ENCODE assay signal across 16 cellular contexts in genomic region chr17:47274319-47275069, GRCh38. TPM values are rescaled to one million over a fixed set of nuclear protein-coding genes. Genes with fewer than 3 reads are reported as not detected.
A peak's percentile ranks its signal among the peaks of the same experiment; 100 is the strongest.
DNase-seq lines count a peak whose midpoint lies in the region; ATAC-seq and TF ChIP-seq lines count a peak whose summit lies in the region.
"Had no signal": no experiment of that assay in that cellular context is flagged by ENCODE, and none has a peak within 500 bp of the region (broad histone marks: within the 10 kb centered on the region; RNA-seq: fewer than 3 reads in every experiment).

No MANE protein-coding gene starts in this region.

- H4K20me1 ChIP-seq in PC-9 (ENCODE audit: insufficient read depth): no peaks in the 10 kb centered on the region

- peak overlapping the region; percentile 64 for H3K4me2 ChIP-seq in PC-9

- no peak for ATAC-seq in upper lobe of right lung
- ATAC-seq in HG03354 (IDR thresholded peaks at IDR 0.05; ENCODE audit: poor library complexity, severe bottlenecking, unreplicated experiment): no peak
- no peak for ATAC-seq in GM21381 (IDR thresholded peaks at IDR 0.05; ENCODE audit: unreplicated experiment)
- ATAC-seq: stimulated activated naive CD8-positive, alpha-beta T cell treated with anti-CD3 and anti-CD28 coated beads, Interleukin-15, amount 100 ng/mL, for 72 hours had no signal

- H3K4me3 ChIP-seq in PC-9 (no peak overlapping the region), upper lobe of right lung (no peak overlapping the region), BE2C (ENCODE audit: low read depth, low read length) (no peak overlapping the region)
- H3K4me3 ChIP-seq: left lung, neural progenitor cell had no signal

- H3K27me3 ChIP-seq in PC-9 (ENCODE audit: insufficient read depth, low read depth) (no peaks in the 10 kb centered on the region), upper lobe of right lung (no peaks in the 10 kb centered on the region), BE2C (no peaks in the 10 kb centered on the region)
- H3K27me3 ChIP-seq: left lung, neural progenitor cell had no signal

- H3K4me3 Mint-ChIP-seq in endothelial cell (ENCODE audit: unreplicated experiment): no peak overlapping the region
- no peak overlapping the region for H3K4me3 Mint-ChIP-seq in nephron
- H3K4me3 Mint-ChIP-seq: activated naive CD8-positive, alpha-beta T cell treated with anti-CD3 and anti-CD28 coated beads for 36 hours; stimulated activated naive CD8-positive, alpha-beta T cell treated with anti-CD3 and anti-CD28 coated beads, Interleukin-15, amount 100 ng/mL, for 72 hours had no signal

- intact Hi-C loops in PC-9 (cut with micrococcal nuclease; ENCODE audit: unreplicated experiment) (loop anchor here (5.0 kb wide), 1 partner anchor 32 kb away; no protein-coding TSS in a partner anchor), upper lobe of right lung (cut with DNase I) (no loop called here)

- H3K27ac ChIP-seq in PC-9 (peak overlapping the region; percentile 66), upper lobe of right lung (peak overlapping the region; percentile 51)
- H3K27ac ChIP-seq: epithelial cell of prostate, neural progenitor cell, RWPE1 had no signal

- H3K9me3 ChIP-seq in PC-9 (ENCODE audit: insufficient read depth, low read depth) (0 out of 2 replicates have a peak, but pooled peaks cover 2% of the 10 kb centered on the region), upper lobe of right lung (no peaks in the 10 kb centered on the region), BE2C (no peaks in the 10 kb centered on the region)
- H3K9me3 ChIP-seq: left lung had no signal

- H3F3A ChIP-seq in PC-9 (ENCODE audit: insufficient read depth, low read depth): peaks cover 26% of the 10 kb centered on the region

- H3K36me3 Mint-ChIP-seq in endothelial cell (ENCODE audit: low read depth, unreplicated experiment): no peaks in the 10 kb centered on the region
- peaks cover under 1% of the 10 kb centered on the region for H3K36me3 Mint-ChIP-seq in nephron (ENCODE audit: low read depth)
- H3K36me3 Mint-ChIP-seq: activated naive CD8-positive, alpha-beta T cell treated with anti-CD3 and anti-CD28 coated beads for 36 hours; neural progenitor cell had no signal

- CTCF ChIA-PET in PC-9 (lab: Charles Lee): interaction anchor here (0.6 kb wide), 1 partner anchor 31 kb away, joined by 3 read pairs; no protein-coding TSS in a partner anchor

- no peak for DNase-seq in PC-9
- no peak for DNase-seq in endothelial cell (ENCODE audit: low spot score)
- no peak for DNase-seq in upper lobe of right lung
- DNase-seq in BE2C: no peak
- DNase-seq: activated CD4-positive, alpha-beta T cell treated with anti-CD3 and anti-CD28 coated beads for 4 hours; activated naive CD8-positive, alpha-beta T cell treated with anti-CD3 and anti-CD28 coated beads for 36 hours; hippocampal formation; NCI-H774; stimulated activated naive CD8-positive, alpha-beta T cell treated with anti-CD3 and anti-CD28 coated beads, Interleukin-15, amount 100 ng/mL, for 72 hours had no signal

- H3K27me3 Mint-ChIP-seq in endothelial cell (ENCODE audit: unreplicated experiment) (peaks cover 2% of the 10 kb centered on the region), nephron (ENCODE audit: low read depth) (no peaks in the 10 kb centered on the region)

- no peaks in the 10 kb centered on the region for H3K79me2 ChIP-seq in PC-9 (ENCODE audit: low read depth)

- H3K36me3 ChIP-seq in PC-9 (ENCODE audit: low read depth) (no peaks in the 10 kb centered on the region), upper lobe of right lung (no peaks in the 10 kb centered on the region), BE2C (no peaks in the 10 kb centered on the region)
- H3K36me3 ChIP-seq: left lung, neural progenitor cell had no signal

- H3K4me1 ChIP-seq in PC-9 (replicated peaks; ENCODE audit: insufficient read depth): peaks cover 50% of the 10 kb centered on the region
- H3K4me1 ChIP-seq in upper lobe of right lung: peaks cover 43% of the 10 kb centered on the region
- H3K4me1 ChIP-seq in BE2C: peaks cover 23% of the 10 kb centered on the region

- H3K27ac Mint-ChIP-seq in endothelial cell (ENCODE audit: unreplicated experiment) (peak overlapping the region; percentile 55), nephron (peak overlapping the region; percentile 94 to 99 (median 99))
- H3K27ac Mint-ChIP-seq: activated naive CD8-positive, alpha-beta T cell treated with anti-CD3 and anti-CD28 coated beads for 36 hours; stimulated activated naive CD8-positive, alpha-beta T cell treated with anti-CD3 and anti-CD28 coated beads, Interleukin-15, amount 100 ng/mL, for 72 hours had no signal

- POLR2A ChIA-PET in PC-9 (lab: Charles Lee; ENCODE audit: unreplicated experiment): interaction anchor here (0.6 to 0.9 kb wide), 2 partner anchors 28 to 35 kb away, joined by 3 to 4 read pairs; no protein-coding TSS in a partner anchor

- H3K9me3 Mint-ChIP-seq in endothelial cell (ENCODE audit: unreplicated experiment) (no peaks in the 10 kb centered on the region), nephron (peaks cover 2% of the 10 kb centered on the region)

- TF ChIP-seq CTCF in PC-9 (conservative IDR thresholded peaks at IDR 0.05) (no peak), endothelial cell (IDR thresholded peaks at IDR 0.05; ENCODE audit: unreplicated experiment) (no peak), nephron (IDR thresholded peaks at IDR 0.05; ENCODE audit: unreplicated experiment in 3 of 3) (no peak), upper lobe of right lung (IDR thresholded peaks at IDR 0.05) (no peak), BE2C (IDR thresholded peaks at IDR 0.05; ENCODE audit: low read depth, low read length) (no peak)

- no peak overlapping the region for H2AFZ ChIP-seq in PC-9

- H3K9me2 ChIP-seq in PC-9 (ENCODE audit: insufficient read depth): no peaks in the 10 kb centered on the region

- H3K4me1 Mint-ChIP-seq in endothelial cell (ENCODE audit: unreplicated experiment): peaks cover 21% of the 10 kb centered on the region
- H3K4me1 Mint-ChIP-seq in nephron: peaks cover 65% of the 10 kb centered on the region

- BruUV-seq in PC-9 (replicated peaks; lab: Mats Ljungman, UMichigan): no TSS peak

RNA-seq across cellular contexts. Expression of gene ITGB3, which starts 20.9 kb away (rescaled TPM):
- total RNA-seq in PC-9 (2021): 0.31 and 0.50 TPM in 2 replicates
- total RNA-seq in endothelial cell (ENCODE audit: unreplicated experiment): not detected
- 6.6 TPM for total RNA-seq in upper lobe of right lung
- 0.46 TPM for polyA plus RNA-seq in BE2C (2012; ENCODE audit: insufficient read depth, insufficient read length, low read depth)

RNA-seq across cellular contexts. Expression of gene EFCAB13, which starts 49.3 kb away (rescaled TPM):
- 3.2 and 3.3 TPM in 2 replicates for total RNA-seq in PC-9 (2021)
- total RNA-seq in endothelial cell (ENCODE audit: unreplicated experiment): 4.6 TPM
- total RNA-seq in upper lobe of right lung: 11.8 TPM
- polyA plus RNA-seq in BE2C (2012; ENCODE audit: insufficient read depth, insufficient read length, low read depth): 1.9 TPM
